Comparison of ENCODE assay signal across 8 cellular contexts in the genomic region with DNA sequence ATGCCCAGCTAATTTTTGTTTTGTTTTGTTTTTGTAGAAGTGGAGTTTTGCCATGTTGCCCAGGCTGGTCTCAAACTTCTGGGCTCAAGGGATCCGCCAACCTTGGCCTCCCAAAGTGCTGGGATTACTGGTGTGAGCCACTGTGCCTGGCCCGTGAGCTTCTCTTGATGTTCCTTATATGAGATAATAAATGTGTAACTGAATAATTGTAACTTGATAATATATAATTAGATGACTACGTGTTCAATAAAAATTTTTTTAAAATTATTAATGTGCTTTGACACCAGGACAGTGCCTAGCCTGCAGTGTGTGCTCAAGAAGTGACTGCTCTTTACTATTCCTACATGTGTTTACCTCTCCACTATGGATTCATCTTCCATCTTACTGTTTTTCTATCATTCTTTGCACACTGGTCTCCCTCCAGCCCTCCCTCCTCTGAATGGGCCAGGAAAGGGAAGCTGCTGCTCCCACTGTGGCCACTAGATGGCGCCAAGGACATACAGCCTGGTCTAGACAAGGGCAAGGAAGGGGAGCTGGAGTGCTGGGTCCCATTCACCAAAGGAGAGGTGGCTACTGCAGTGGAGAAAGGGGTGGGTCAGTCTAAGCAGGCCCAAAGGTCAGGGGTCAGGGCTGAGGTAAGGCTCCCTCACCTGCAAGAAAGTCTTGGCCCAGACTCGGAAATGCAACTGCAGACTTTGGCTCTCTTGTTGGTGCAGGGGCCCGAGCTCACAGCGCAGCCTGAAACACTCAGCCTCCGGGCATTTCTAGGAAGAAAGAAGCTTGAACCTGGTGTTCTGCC. TPM values are rescaled to one million over a fixed set of nuclear protein-coding genes. Genes with fewer than 3 reads are reported as not detected.
A peak's percentile ranks its signal among the peaks of the same experiment; 100 is the strongest.
DNase-seq lines count a peak whose midpoint lies in the region; ATAC-seq and TF ChIP-seq lines count a peak whose summit lies in the region.

No MANE protein-coding gene starts in this region.

- no peaks in the 10 kb centered on the region for H3K9me3 ChIP-seq in CD4-positive, CD25-positive, alpha-beta regulatory T cell (ENCODE audit: control insufficient read depth in 2 of 2, low read length in 2 of 2)
- no peaks in the 10 kb centered on the region for H3K9me3 ChIP-seq in thyroid gland

- TF ChIP-seq CTCF in LNCAP (IDR thresholded peaks at IDR 0.05): peak; percentile 99
- peak; percentile 100 for TF ChIP-seq CTCF in foreskin fibroblast (IDR thresholded peaks at IDR 0.05; ENCODE audit: low read depth, low read length)
- peak; percentile 98 for TF ChIP-seq CTCF in osteocyte (IDR thresholded peaks at IDR 0.05)
- peak; percentile 92 to 99 (median 98) for TF ChIP-seq CTCF in thyroid gland (IDR thresholded peaks at IDR 0.05)

- H3K27ac ChIP-seq in CD4-positive, CD25-positive, alpha-beta regulatory T cell (ENCODE audit: insufficient read depth, low read length, poor library complexity, severe bottlenecking): no peak overlapping the region
- no peak overlapping the region for H3K27ac ChIP-seq in thyroid gland

- H3K27ac Mint-ChIP-seq in CD4-positive, CD25-positive, alpha-beta regulatory T cell: peak overlapping the region in 1 of 3 donors; percentile 50
- peak overlapping the region; percentile 61 for H3K27ac Mint-ChIP-seq in activated T-helper 17 cell treated with anti-CD3 and anti-CD28 coated beads, Interleukin-2, amount 50 U/mL, for 72 hours
- no peak overlapping the region for H3K27ac Mint-ChIP-seq in osteocyte (ENCODE audit: unreplicated experiment)

- TF ChIP-seq POLR2A in thyroid gland (IDR thresholded peaks at IDR 0.05): no peak

- H3K9me3 Mint-ChIP-seq in CD4-positive, CD25-positive, alpha-beta regulatory T cell: no peaks in the 10 kb centered on the region
- H3K9me3 Mint-ChIP-seq in activated T-helper 17 cell treated with anti-CD3 and anti-CD28 coated beads, Interleukin-2, amount 50 U/mL, for 72 hours: no peaks in the 10 kb centered on the region
- no peaks in the 10 kb centered on the region for H3K9me3 Mint-ChIP-seq in osteocyte (ENCODE audit: unreplicated experiment)

- peaks cover 82% of the 10 kb centered on the region for H3K36me3 ChIP-seq in CD4-positive, CD25-positive, alpha-beta regulatory T cell (ENCODE audit: control insufficient read depth, insufficient read depth, low read length)
- H3K36me3 ChIP-seq in thyroid gland: peaks cover 60 to 73% of the 10 kb centered on the region in 2 donors

- H3K36me3 Mint-ChIP-seq in CD4-positive, CD25-positive, alpha-beta regulatory T cell: peaks cover 61% of the 10 kb centered on the region
- H3K36me3 Mint-ChIP-seq in activated T-helper 17 cell treated with anti-CD3 and anti-CD28 coated beads, Interleukin-2, amount 50 U/mL, for 72 hours (ENCODE audit: low read depth): peaks cover 100% of the 10 kb centered on the region
- H3K36me3 Mint-ChIP-seq in osteocyte (ENCODE audit: unreplicated experiment): peaks cover 47% of the 10 kb centered on the region

- H3K27me3 Mint-ChIP-seq in CD4-positive, CD25-positive, alpha-beta regulatory T cell: no peaks in the 10 kb centered on the region
- H3K27me3 Mint-ChIP-seq in activated T-helper 17 cell treated with anti-CD3 and anti-CD28 coated beads, Interleukin-2, amount 50 U/mL, for 72 hours: no peaks in the 10 kb centered on the region
- H3K27me3 Mint-ChIP-seq in osteocyte (ENCODE audit: unreplicated experiment): no peaks in the 10 kb centered on the region

- intact Hi-C loops in thyroid gland (cut with DNase I): no loop called here

- H3K4me3 ChIP-seq in CD4-positive, CD25-positive, alpha-beta regulatory T cell (ENCODE audit: low read depth, low read length): no peak overlapping the region
- H3K4me3 ChIP-seq in foreskin fibroblast (ENCODE audit: low read depth in 1 of 2, low read length in 2 of 2): no peak overlapping the region
- no peak overlapping the region for H3K4me3 ChIP-seq in thyroid gland (replicated peaks in 1 of 3)

- ATAC-seq in CD4-positive, CD25-positive, alpha-beta regulatory T cell (ENCODE audit: low read depth in 2 of 2): peak; percentile 89 to 92
- peak; percentile 89 for ATAC-seq in GM21390 (IDR thresholded peaks at IDR 0.05; ENCODE audit: unreplicated experiment)
- peak; percentile 79 for ATAC-seq in activated T-helper 17 cell treated with anti-CD3 and anti-CD28 coated beads, Interleukin-2, amount 50 U/mL, for 72 hours (replicated peaks)

- H3K27me3 ChIP-seq in CD4-positive, CD25-positive, alpha-beta regulatory T cell (ENCODE audit: control insufficient read depth, insufficient read depth, low read length): no peaks in the 10 kb centered on the region
- H3K27me3 ChIP-seq in thyroid gland: no peaks in the 10 kb centered on the region

- DNase-seq in CD4-positive, CD25-positive, alpha-beta regulatory T cell: peak; percentile 75 to 85 (median 85)
- DNase-seq in SIG-M5 (lab: John Stamatoyannopoulos, UW) (peak; percentile 18), foreskin fibroblast (peak; percentile 73 to 92), osteocyte (ENCODE audit: extremely low spot score, unreplicated experiment) (peak; percentile 94), thyroid gland (peak; percentile 84 to 91)

- H3K4me1 Mint-ChIP-seq in CD4-positive, CD25-positive, alpha-beta regulatory T cell: peaks cover under 1 to 19% (median 8%) of the 10 kb centered on the region in 4 donors
- H3K4me1 Mint-ChIP-seq in activated T-helper 17 cell treated with anti-CD3 and anti-CD28 coated beads, Interleukin-2, amount 50 U/mL, for 72 hours: peaks cover 12% of the 10 kb centered on the region
- H3K4me1 Mint-ChIP-seq in osteocyte (ENCODE audit: unreplicated experiment): no peaks in the 10 kb centered on the region

- H3K4me1 ChIP-seq in CD4-positive, CD25-positive, alpha-beta regulatory T cell (ENCODE audit: control insufficient read depth, insufficient read depth, low read length, poor library complexity, severe bottlenecking): peaks cover 3% of the 10 kb centered on the region
- peaks cover 12% of the 10 kb centered on the region in 2 donors for H3K4me1 ChIP-seq in thyroid gland

- H3K4me3 Mint-ChIP-seq in CD4-positive, CD25-positive, alpha-beta regulatory T cell: no peak overlapping the region
- H3K4me3 Mint-ChIP-seq in activated T-helper 17 cell treated with anti-CD3 and anti-CD28 coated beads, Interleukin-2, amount 50 U/mL, for 72 hours: no peak overlapping the region
- no peak overlapping the region for H3K4me3 Mint-ChIP-seq in osteocyte (ENCODE audit: unreplicated experiment)

- WGBS in thyroid gland, 2 donors: 69 to 78% methylated on average over 8 of the region's 8 CpGs

RNA-seq across cellular contexts. Expression of a gene that starts 14.7 kb away (rescaled TPM):
- 0.86 TPM for total RNA-seq in CD4-positive, CD25-positive, alpha-beta regulatory T cell
- polyA plus RNA-seq in CD4-positive, CD25-positive, alpha-beta regulatory T cell: under 1 TPM in 2 of 4 donors, not detected in 2; 0.14 to 0.17 TPM
- 1 to 10 TPM in 1 of 2 donors, under 1 TPM in 1; 0.48 to 2.6 TPM for total RNA-seq in activated T-helper 17 cell treated with anti-CD3 and anti-CD28 coated beads, Interleukin-2, amount 50 U/mL, for 72 hours
- 12.3 and 12.7 TPM in 2 replicates for total RNA-seq in osteocyte
- 10 to 100 TPM; 24.2 to 38.9 (median 29.3) TPM for total RNA-seq in thyroid gland

RNA-seq across cellular contexts. Expression of a gene that starts 19.9 kb away (rescaled TPM):
- total RNA-seq in CD4-positive, CD25-positive, alpha-beta regulatory T cell: 57.4 TPM
- polyA plus RNA-seq in CD4-positive, CD25-positive, alpha-beta regulatory T cell: 10 to 100 TPM; 18.6 to 31.8 (median 23.7) TPM
- total RNA-seq in activated T-helper 17 cell treated with anti-CD3 and anti-CD28 coated beads, Interleukin-2, amount 50 U/mL, for 72 hours: 100 to 1,000 TPM in 1 of 2 donors, 10 to 100 TPM in 1; 29.9 to 211 TPM
- total RNA-seq in osteocyte: 98.4 and 100 TPM in 2 replicates
- 10 to 100 TPM; 40.3 to 64.5 (median 51.6) TPM for total RNA-seq in thyroid gland

RNA-seq across cellular contexts. Expression of a gene that starts 34.9 kb away (rescaled TPM):
- total RNA-seq in CD4-positive, CD25-positive, alpha-beta regulatory T cell: not detected
- polyA plus RNA-seq in CD4-positive, CD25-positive, alpha-beta regulatory T cell: not detected
- total RNA-seq in activated T-helper 17 cell treated with anti-CD3 and anti-CD28 coated beads, Interleukin-2, amount 50 U/mL, for 72 hours: 1 to 10 TPM in 1 of 2 donors, under 1 TPM in 1; 0.24 to 2.2 TPM
- not detected in 2 replicates for total RNA-seq in osteocyte
- total RNA-seq in thyroid gland: under 1 TPM in 2 of 4 donors, not detected in 2; 0.39 to 0.40 TPM

Comparison
In these comparisons a context has a peak if more than half of its experiments do, and no peak if none do; other contexts are left out.
1. DNase-seq: peak in every context shown above with its lines; median percentile 94 in osteocyte; 88 in thyroid gland; 85 in CD4-positive, CD25-positive, alpha-beta regulatory T cell; 82 in foreskin fibroblast; 18 in SIG-M5.